ENCODE assay signal across 8 cellular contexts in the genomic region with DNA sequence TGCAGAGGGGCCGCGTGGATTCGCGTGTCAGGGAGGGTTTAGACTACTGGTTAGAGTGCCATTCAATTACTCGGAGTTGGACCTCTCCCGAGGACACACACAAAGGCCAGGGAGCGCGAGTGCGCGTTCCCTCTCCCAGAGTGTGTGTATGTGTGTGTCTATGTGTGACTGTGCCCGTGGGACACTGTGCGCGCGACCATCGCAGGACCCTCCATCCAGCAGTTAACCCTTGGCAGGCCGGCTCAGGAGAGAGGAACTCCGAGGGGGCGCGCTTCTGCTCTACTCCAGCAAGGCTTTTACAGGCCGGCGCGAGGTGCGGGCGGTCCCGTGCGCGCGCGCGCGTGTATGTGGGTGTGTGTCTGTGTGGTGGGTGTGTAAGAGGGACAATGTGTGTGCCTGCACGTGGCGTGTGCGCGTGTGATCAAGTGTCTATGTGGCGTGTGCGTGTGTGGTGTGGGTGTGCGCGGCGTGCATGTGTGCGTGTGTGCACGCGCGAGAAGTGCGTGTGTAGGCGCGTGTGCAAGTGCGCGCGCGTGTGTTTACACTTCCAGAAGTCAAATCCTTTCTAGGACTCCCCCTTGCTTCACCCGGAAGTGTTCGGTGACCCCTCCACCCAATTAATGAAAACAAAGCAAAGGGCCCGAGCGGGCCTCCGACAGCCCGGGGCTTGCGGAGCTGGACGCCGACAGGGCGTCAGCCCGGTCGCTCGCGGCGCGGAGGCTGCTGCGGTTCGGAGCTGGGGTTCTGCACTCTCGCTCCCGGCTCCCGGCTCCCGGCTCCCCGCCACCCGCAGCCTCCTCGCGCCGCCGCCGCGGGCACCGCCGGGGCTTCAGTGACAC.
DNase-seq lines count a peak whose midpoint lies in the region; ATAC-seq, FAIRE-seq and TF ChIP-seq lines count a peak whose summit lies in the region.

No MANE protein-coding gene starts in this region.

- peak overlapping the region; percentile 83 for H3K4me3 Mint-ChIP-seq in astrocyte (ENCODE audit: unreplicated experiment)

- H3K27me3 Mint-ChIP-seq in astrocyte (ENCODE audit: low read depth, unreplicated experiment): peaks cover 31% of the 10 kb centered on the region

- H3K27ac Mint-ChIP-seq in astrocyte (ENCODE audit: unreplicated experiment): peak overlapping the region; percentile 81

- ATAC-seq in sciatic nerve (peak; percentile 66), HG02981 (IDR thresholded peaks at IDR 0.05; ENCODE audit: unreplicated experiment) (no peak), HG02623 (IDR thresholded peaks at IDR 0.05; ENCODE audit: unreplicated experiment) (no peak)

- no peaks in the 10 kb centered on the region for H3K36me3 ChIP-seq in astrocyte (ENCODE audit: insufficient read depth, low read length)
- H3K36me3 ChIP-seq in iPS DF 6.9 (ENCODE audit: control insufficient read depth, insufficient read depth, low read length): no peaks in the 10 kb centered on the region

- no peak overlapping the region for H3K27ac ChIP-seq in astrocyte (ENCODE audit: low read depth, low read length)
- no peak overlapping the region for H3K27ac ChIP-seq in iPS DF 6.9 (ENCODE audit: low read length)

- H3K27me3 ChIP-seq in astrocyte (ENCODE audit: insufficient read depth, low read length) (peaks cover 9% of the 10 kb centered on the region), iPS DF 6.9 (ENCODE audit: control insufficient read depth, insufficient read depth, low read length) (peaks cover 55% of the 10 kb centered on the region)

- in situ Hi-C loops in ACHN (cut with HindIII; ENCODE audit: low pct_ligation_motif_present, low pct_unique_long_range_greater_than_20kb, low sequenced_read_pairs): no loop called here

- TF ChIP-seq CTCF in astrocyte (IDR thresholded peaks at IDR 0.05; ENCODE audit: insufficient read depth, low read depth, low read length): no peak

- intact Hi-C loops in sciatic nerve (cut with DNase I): no loop called here

- H3K4me1 Mint-ChIP-seq in astrocyte (ENCODE audit: low read depth, unreplicated experiment): peaks cover 27% of the 10 kb centered on the region

- peak overlapping the region; percentile 98 for H2AFZ ChIP-seq in astrocyte (ENCODE audit: low read depth, low read length)

- no peaks in the 10 kb centered on the region for H3K79me2 ChIP-seq in astrocyte (ENCODE audit: insufficient read depth, low read length)

- FAIRE-seq in astrocyte (lab: Jason Lieb, UNC): no peak

- H3K36me3 Mint-ChIP-seq in astrocyte (ENCODE audit: low read depth, unreplicated experiment): peaks cover 2% of the 10 kb centered on the region

- H3K4me1 ChIP-seq in astrocyte (ENCODE audit: insufficient read depth, low read length): peaks cover 12% of the 10 kb centered on the region
- H3K4me1 ChIP-seq in iPS DF 6.9 (ENCODE audit: control insufficient read depth, insufficient read depth, low read length): peaks cover 11% of the 10 kb centered on the region

- peak overlapping the region; percentile 57 for H3K9ac ChIP-seq in astrocyte (ENCODE audit: low read length)

- H3K4me2 ChIP-seq in astrocyte (ENCODE audit: low read length): peak overlapping the region; percentile 92

- H4K20me1 ChIP-seq in astrocyte (ENCODE audit: insufficient read depth, low read length): no peaks in the 10 kb centered on the region

- H3K4me3 ChIP-seq in astrocyte (ENCODE audit: insufficient read depth, low read depth, low read length) (peak overlapping the region; percentile 65), iPS DF 6.9 (ENCODE audit: low read length) (peak overlapping the region; percentile 28; the same call in 1 of the 2 replicates)

- no CpG with 5 or more reads among the region's 83 CpGs for WGBS in iPS DF 6.9 (ENCODE audit: insufficient coverage, insufficient read length)

- DNase-seq in ACHN (peak; percentile 6), GM19238 (ENCODE audit: insufficient read length, low spot score) (peak; percentile 34), astrocyte (ENCODE audit: low read depth) (no peak), iPS DF 6.9 (ENCODE audit: low read depth, low spot score) (no peak), sciatic nerve (ENCODE audit: low spot score) (peak; percentile 70)
- no peak for DNase-seq in activated effector memory CD4-positive, alpha-beta T cell treated with Interleukin-2 at 50 U/mL for 16 hours

- H3K9me3 ChIP-seq in astrocyte (ENCODE audit: insufficient read depth, low read depth, low read length) (no peaks in the 10 kb centered on the region), iPS DF 6.9 (ENCODE audit: control insufficient read depth, insufficient read depth, low read length) (no peaks in the 10 kb centered on the region)

- peaks cover 8% of the 10 kb centered on the region for H3K9me3 Mint-ChIP-seq in astrocyte (ENCODE audit: unreplicated experiment)

Comparison
In these comparisons a context has a peak if more than half of its experiments do, and no peak if none do; other contexts are left out.
1. DNase-seq: peak in ACHN (single experiment), GM19238 (single experiment) and sciatic nerve (single experiment); none in astrocyte (single experiment), iPS DF 6.9 (single experiment) and activated effector memory CD4-positive, alpha-beta T cell treated with Interleukin-2 at 50 U/mL for 16 hours (single experiment).